8 cellular contexts compared by ENCODE assay signal in genomic region chr6:167094436-167094819, GRCh38. TPM values are rescaled to one million over a fixed set of nuclear protein-coding genes. Genes with fewer than 3 reads are reported as not detected.
DNase-seq lines count a peak whose midpoint lies in the region; ATAC-seq and TF ChIP-seq lines count a peak whose summit lies in the region.

No MANE protein-coding gene starts in this region.

- peaks cover 69% of the 10 kb centered on the region for H3K4me1 Mint-ChIP-seq in CD14-positive monocyte

- peaks cover 0 to 2% (median 0%) of the 10 kb centered on the region in 7 donors for H3K9me3 Mint-ChIP-seq in CD14-positive monocyte

- H3K4me3 ChIP-seq in brain microvascular endothelial cell (ENCODE audit: low read depth, low read length) (no peak overlapping the region), WERI-Rb-1 (ENCODE audit: low read depth, low read length) (no peak overlapping the region)

- DNase-seq in CD14-positive monocyte (ENCODE audit: low spot score) (no peak), brain microvascular endothelial cell (peak; percentile 5), WERI-Rb-1 (no peak), RWPE1 (ENCODE audit: low spot score) (no peak), GM19240 (ENCODE audit: insufficient read length, low spot score) (no peak), DMS114 treated with DMSO at 0.1 percent for 48 hours (lab: John Stamatoyannopoulos, UW; ENCODE audit: unreplicated experiment) (no peak)

- H3K4me3 Mint-ChIP-seq in CD14-positive monocyte = peak overlapping the region; percentile 68 to 83

- intact Hi-C loops in CD14-positive monocyte (cut with micrococcal nuclease) = loop anchor here (5.0 to 10.0 kb wide), 4 partner anchors 50 to 752 kb away; partner anchors contain the start of genes RNASET2 (in 1 of the 2) and SFT2D1 (in 1 of the 2)

- CTCF ChIA-PET in RWPE1 (lab: Yijun Ruan, JAX) = no interaction called here

- ATAC-seq in GM19043 (IDR thresholded peaks at IDR 0.05; ENCODE audit: low read depth, unreplicated experiment) (peak; percentile 15), HG03135 (IDR thresholded peaks at IDR 0.05; ENCODE audit: unreplicated experiment) (peak; percentile 17)

- H3K27me3 ChIP-seq in brain microvascular endothelial cell (replicated peaks) (no peaks in the 10 kb centered on the region), WERI-Rb-1 (ENCODE audit: insufficient read depth, low read depth, severe bottlenecking) (no peaks in the 10 kb centered on the region)

- H3K9me3 ChIP-seq in WERI-Rb-1 (ENCODE audit: severe bottlenecking) = no peaks in the 10 kb centered on the region

- POLR2A ChIA-PET in RWPE1 (lab: Yijun Ruan, JAX; ENCODE audit: low non-redundant PET) = no interaction called here

- TF ChIP-seq CTCF in CD14-positive monocyte (IDR thresholded peaks at IDR 0.05) (no peak), brain microvascular endothelial cell (IDR thresholded peaks at IDR 0.05; ENCODE audit: low read depth, low read length, missing control alignments) (no peak), WERI-Rb-1 (IDR thresholded peaks at IDR 0.05; ENCODE audit: low read depth, low read length) (no peak), RWPE1 (conservative IDR thresholded peaks at IDR 0.05; ENCODE audit: low read depth) (no peak)

- H3K36me3 Mint-ChIP-seq in CD14-positive monocyte = no peaks in the 10 kb centered on the region

- peak overlapping the region; percentile 90 to 98 (median 94) for H3K27ac Mint-ChIP-seq in CD14-positive monocyte

- in situ Hi-C loops in brain microvascular endothelial cell (cut with HindIII; ENCODE audit: low pct_ligation_motif_present, low sequenced_read_pairs) = no loop called here

- no peak overlapping the region for H3K27ac ChIP-seq in brain microvascular endothelial cell
- no peak overlapping the region for H3K27ac ChIP-seq in WERI-Rb-1
- H3K27ac ChIP-seq in RWPE1 = no peak overlapping the region

- peaks cover 2 to 7% (median 3%) of the 10 kb centered on the region in 3 donors for H3K27me3 Mint-ChIP-seq in CD14-positive monocyte (ENCODE audit: low read depth in 3 of 3)

- H3K36me3 ChIP-seq in brain microvascular endothelial cell (replicated peaks) (no peaks in the 10 kb centered on the region), WERI-Rb-1 (no peaks in the 10 kb centered on the region)

RNA-seq across cellular contexts. Expression of gene CCR6, which starts 28.5 kb away (rescaled TPM):
- under 1 TPM; 0.07 to 0.43 TPM for polyA plus RNA-seq in CD14-positive monocyte
